33 cellular contexts compared by ENCODE assay signal in genomic region chr5:6439588-6440550, GRCh38. TPM values are rescaled to one million over a fixed set of nuclear protein-coding genes. Genes with fewer than 3 reads are reported as not detected.
DNase-seq lines count a peak whose midpoint lies in the region; ATAC-seq, FAIRE-seq and TF ChIP-seq lines count a peak whose summit lies in the region.
"Had no signal": no experiment of that assay in that cellular context is flagged by ENCODE, and none has a peak within 500 bp of the region (broad histone marks: within the 10 kb centered on the region; RNA-seq: fewer than 3 reads in every experiment).

No MANE protein-coding gene starts in this region.

- ATAC-seq in CD4-positive, alpha-beta T cell (ENCODE audit: poor library complexity): no peak
- ATAC-seq: activated T-helper 17 cell treated with anti-CD3 and anti-CD28 coated beads, Interleukin-2, amount 50 U/mL, for 72 hours; gastroesophageal sphincter; HCT116; natural killer cell treated with Interleukin-12 subunit alpha and Interleukin-12 subunit beta and Interleukin-15 and Interleukin-18, amount 100 ng/mL, for 72 hours; Panc1 had no signal

- H2AFZ ChIP-seq in keratinocyte (ENCODE audit: control insufficient read depth, low read length): no peak overlapping the region

- DNase-seq in A172 (ENCODE audit: low spot score): peak; percentile 77
- peak; percentile 8 for DNase-seq in ELR (ENCODE audit: low read depth)
- DNase-seq in RPMI7951 (ENCODE audit: low read depth): peak; percentile 66
- no peak for DNase-seq in keratinocyte (ENCODE audit: low read depth, low spot score)
- DNase-seq in HCEC 1CT: no peak
- no peak for DNase-seq in activated CD4-positive, alpha-beta T cell treated with anti-CD3 and anti-CD28 coated beads, Interleukin-2, amount 10 ng/mL, durations not matched to agents 7 days and 5 days
- no peak for DNase-seq in CD4-positive, alpha-beta T cell
- no peak for DNase-seq in osteocyte (ENCODE audit: extremely low spot score, unreplicated experiment)
- DNase-seq: ACHN; activated CD4-positive, alpha-beta memory T cell treated with anti-CD3 and anti-CD28 coated beads for 36 hours; activated naive CD4-positive, alpha-beta T cell treated with anti-CD3 and anti-CD28 coated beads, Interleukin-2, amount 50 U/mL, for 16 hours; amniotic stem cell; hypothalamus; IMR-90; NCI-H1105 treated with DMSO at 0.1 percent for 48 hours; NCI-H2081; NCI-H2227 treated with DMSO at 0.1 percent for 48 hours; NCI-H526 treated with DMSO at 0.1 percent for 48 hours; small intestine; stimulated activated CD4-positive, alpha-beta T cell treated with anti-CD3 and anti-CD28 coated beads, Interleukin-2, amount 100 ng/mL, for 24 hours; transverse colon had no signal

- peak; percentile 9 for FAIRE-seq in keratinocyte (lab: Jason Lieb, UNC)
- FAIRE-seq: GM18507, small intestine had no signal

- CTCF ChIA-PET in activated CD4-positive, alpha-beta T cell treated with anti-CD3 and anti-CD28 coated beads, Interleukin-2, amount 10 ng/mL, durations not matched to agents 7 days and 5 days (lab: Charles Lee): interaction anchor here (1.3 kb wide), 1 partner anchor 34 kb away, joined by 3 read pairs; no protein-coding TSS in a partner anchor
- CTCF ChIA-PET in CD4-positive, alpha-beta T cell (lab: Charles Lee): no interaction called here

- no peaks in the 10 kb centered on the region for H4K20me1 ChIP-seq in keratinocyte (ENCODE audit: control insufficient read depth, extremely low read depth, insufficient read depth, low read length)
- H4K20me1 ChIP-seq: BLaER1 had no signal

- POLR2A ChIA-PET in activated CD4-positive, alpha-beta T cell treated with anti-CD3 and anti-CD28 coated beads, Interleukin-2, amount 10 ng/mL, durations not matched to agents 7 days and 5 days (lab: Charles Lee): no interaction called here
- POLR2A ChIA-PET in CD4-positive, alpha-beta T cell (lab: Charles Lee): no interaction called here

- peaks cover 36% of the 10 kb centered on the region for H3K27me3 Mint-ChIP-seq in activated CD4-positive, alpha-beta T cell treated with anti-CD3 and anti-CD28 coated beads, Interleukin-2, amount 10 ng/mL, durations not matched to agents 7 days and 5 days
- peaks cover 75% of the 10 kb centered on the region for H3K27me3 Mint-ChIP-seq in CD4-positive, alpha-beta T cell
- peaks cover 16% of the 10 kb centered on the region for H3K27me3 Mint-ChIP-seq in osteocyte (ENCODE audit: unreplicated experiment)

- peak overlapping the region; percentile 1 for H3K4me2 ChIP-seq in keratinocyte (ENCODE audit: control insufficient read depth, extremely low read depth, insufficient read depth, low read depth, low read length)
- H3K4me2 ChIP-seq: BLaER1 had no signal

- H3K4me1 ChIP-seq in keratinocyte (ENCODE audit: control insufficient read depth, extremely low read depth, insufficient read depth, low read length): peaks cover 5% of the 10 kb centered on the region
- H3K4me1 ChIP-seq: BLaER1, gastroesophageal sphincter, SJSA1, transverse colon had no signal

- no peak overlapping the region for H3K4me3 Mint-ChIP-seq in activated CD4-positive, alpha-beta T cell treated with anti-CD3 and anti-CD28 coated beads, Interleukin-2, amount 10 ng/mL, durations not matched to agents 7 days and 5 days
- no peak overlapping the region for H3K4me3 Mint-ChIP-seq in CD4-positive, alpha-beta T cell
- no peak overlapping the region for H3K4me3 Mint-ChIP-seq in osteocyte (ENCODE audit: unreplicated experiment)
- H3K4me3 Mint-ChIP-seq: activated CD4-positive, alpha-beta memory T cell treated with anti-CD3 and anti-CD28 coated beads for 36 hours; activated T-helper 17 cell treated with anti-CD3 and anti-CD28 coated beads, Interleukin-2, amount 50 U/mL, for 72 hours; natural killer cell treated with Interleukin-12 subunit alpha and Interleukin-12 subunit beta and Interleukin-15 and Interleukin-18, amount 100 ng/mL, for 72 hours; T-helper 1 cell treated with Interleukin-12 subunit alpha and Interleukin-12 subunit beta and Interleukin-4 antibody, amounts not matched to agents 30 μg/mL and 1 μg/mL, for 36 hours had no signal

- H3K9ac ChIP-seq in keratinocyte (ENCODE audit: control insufficient read depth, extremely low read depth, insufficient read depth, low read length): no peak overlapping the region
- H3K9ac ChIP-seq: BLaER1 had no signal

- intact Hi-C loops in CD4-positive, alpha-beta T cell (cut with DNase I, micrococcal nuclease): loop anchor here in 1 of 2 experiments (5.0 kb wide), 1 partner anchor 148 kb away; no protein-coding TSS in a partner anchor

- H3K9me3 ChIP-seq in keratinocyte (ENCODE audit: control insufficient read depth, low read depth, low read length): no peaks in the 10 kb centered on the region
- H3K9me3 ChIP-seq in CD4-positive, alpha-beta T cell (ENCODE audit: control insufficient read depth, low read length): no peaks in the 10 kb centered on the region
- H3K9me3 ChIP-seq: SJSA1, transverse colon had no signal

- H3K27ac Mint-ChIP-seq in activated CD4-positive, alpha-beta T cell treated with anti-CD3 and anti-CD28 coated beads, Interleukin-2, amount 10 ng/mL, durations not matched to agents 7 days and 5 days: no peak overlapping the region
- no peak overlapping the region for H3K27ac Mint-ChIP-seq in CD4-positive, alpha-beta T cell
- H3K27ac Mint-ChIP-seq in osteocyte (ENCODE audit: unreplicated experiment): no peak overlapping the region
- H3K27ac Mint-ChIP-seq: activated CD4-positive, alpha-beta memory T cell treated with anti-CD3 and anti-CD28 coated beads for 36 hours; activated T-helper 17 cell treated with anti-CD3 and anti-CD28 coated beads, Interleukin-2, amount 50 U/mL, for 72 hours; natural killer cell treated with Interleukin-12 subunit alpha and Interleukin-12 subunit beta and Interleukin-15 and Interleukin-18, amount 100 ng/mL, for 72 hours; T-helper 1 cell treated with Interleukin-12 subunit alpha and Interleukin-12 subunit beta and Interleukin-4 antibody, amounts not matched to agents 30 μg/mL and 1 μg/mL, for 36 hours had no signal

- H3K9me3 Mint-ChIP-seq in activated CD4-positive, alpha-beta T cell treated with anti-CD3 and anti-CD28 coated beads, Interleukin-2, amount 10 ng/mL, durations not matched to agents 7 days and 5 days: peaks cover 2% of the 10 kb centered on the region
- peaks cover 2% of the 10 kb centered on the region for H3K9me3 Mint-ChIP-seq in CD4-positive, alpha-beta T cell
- H3K9me3 Mint-ChIP-seq in osteocyte (ENCODE audit: unreplicated experiment): peaks cover 6% of the 10 kb centered on the region
- H3K9me3 Mint-ChIP-seq: activated T-helper 17 cell treated with anti-CD3 and anti-CD28 coated beads, Interleukin-2, amount 50 U/mL, for 72 hours; T-helper 1 cell treated with Interleukin-12 subunit alpha and Interleukin-12 subunit beta and Interleukin-4 antibody, amounts not matched to agents 30 μg/mL and 1 μg/mL, for 36 hours had no signal

- dilution Hi-C loops in keratinocyte (cut with MboI; ENCODE audit: extremely low pct_ligation_motif_present, low sequenced_read_pairs): no loop called here

- no peak overlapping the region for H3K4me3 ChIP-seq in keratinocyte (ENCODE audit: control insufficient read depth in 2 of 3, extremely low read depth in 1 of 3, insufficient read depth in 2 of 3, low read depth in 1 of 3, low read length in 3 of 3)
- H3K4me3 ChIP-seq: BLaER1, cardiac muscle cell, gastroesophageal sphincter, SJSA1, transverse colon had no signal

- H3K9me1 ChIP-seq in keratinocyte (ENCODE audit: control insufficient read depth, extremely low read depth, insufficient read depth, low read length): no peaks in the 10 kb centered on the region

- H3K36me3 ChIP-seq in keratinocyte (ENCODE audit: control insufficient read depth in 2 of 2, extremely low read depth in 1 of 2, insufficient read depth in 2 of 2, low read length in 2 of 2): no peaks in the 10 kb centered on the region
- H3K36me3 ChIP-seq: BLaER1, cardiac muscle cell, gastroesophageal sphincter, SJSA1, transverse colon had no signal

- no peaks in the 10 kb centered on the region for H3K27me3 ChIP-seq in keratinocyte (ENCODE audit: control insufficient read depth, extremely low read depth, insufficient read depth, low read length)
- H3K27me3 ChIP-seq in CD4-positive, alpha-beta T cell (ENCODE audit: control insufficient read depth, insufficient read depth, low read length): peaks cover 6% of the 10 kb centered on the region
- H3K27me3 ChIP-seq: BLaER1, transverse colon had no signal

- no peaks in the 10 kb centered on the region for H3K79me2 ChIP-seq in keratinocyte (ENCODE audit: control insufficient read depth, insufficient read depth, low read length)

- H3K4me1 Mint-ChIP-seq in activated CD4-positive, alpha-beta T cell treated with anti-CD3 and anti-CD28 coated beads, Interleukin-2, amount 10 ng/mL, durations not matched to agents 7 days and 5 days: no peaks in the 10 kb centered on the region
- H3K4me1 Mint-ChIP-seq in CD4-positive, alpha-beta T cell (ENCODE audit: low read depth): no peaks in the 10 kb centered on the region
- H3K4me1 Mint-ChIP-seq in osteocyte (ENCODE audit: unreplicated experiment): no peaks in the 10 kb centered on the region
- H3K4me1 Mint-ChIP-seq: activated T-helper 17 cell treated with anti-CD3 and anti-CD28 coated beads, Interleukin-2, amount 50 U/mL, for 72 hours had no signal

- H3K36me3 Mint-ChIP-seq in activated CD4-positive, alpha-beta T cell treated with anti-CD3 and anti-CD28 coated beads, Interleukin-2, amount 10 ng/mL, durations not matched to agents 7 days and 5 days (ENCODE audit: low read depth): no peaks in the 10 kb centered on the region
- no peaks in the 10 kb centered on the region for H3K36me3 Mint-ChIP-seq in CD4-positive, alpha-beta T cell (ENCODE audit: low read depth)
- H3K36me3 Mint-ChIP-seq in osteocyte (ENCODE audit: unreplicated experiment): no peaks in the 10 kb centered on the region
- H3K36me3 Mint-ChIP-seq: activated CD4-positive, alpha-beta memory T cell treated with anti-CD3 and anti-CD28 coated beads for 36 hours; natural killer cell treated with Interleukin-12 subunit alpha and Interleukin-12 subunit beta and Interleukin-15 and Interleukin-18, amount 100 ng/mL, for 72 hours had no signal

- TF ChIP-seq CTCF in keratinocyte (optimal IDR thresholded peaks at IDR 0.05 in 1 of 3, IDR thresholded peaks at IDR 0.05 in 1 of 3, conservative IDR thresholded peaks at IDR 0.05 in 1 of 3; ENCODE audit: extremely low read depth in 1 of 3, insufficient read depth in 2 of 3, low read length in 3 of 3) (no peak), osteocyte (IDR thresholded peaks at IDR 0.05) (no peak)
- no peak for TF ChIP-seq CTCF in CD4-positive, alpha-beta T cell (IDR thresholded peaks at IDR 0.05)

- no peak overlapping the region for H3K27ac ChIP-seq in keratinocyte (ENCODE audit: control insufficient read depth, insufficient read depth, low read length)
- no peak overlapping the region for H3K27ac ChIP-seq in CD4-positive, alpha-beta T cell (ENCODE audit: low read depth, low read length)
- H3K27ac ChIP-seq: BLaER1, cardiac muscle cell, gastroesophageal sphincter, SJSA1, transverse colon had no signal

RNA-seq across cellular contexts. Expression of gene UBE2QL1, which starts 8.8 kb away (rescaled TPM):
- total RNA-seq in A172 (2014; rRNA removed; shearing (Covaris generic)): 0.65 and 1.9 TPM in 2 replicates
- 0.24 and 0.49 TPM in 2 replicates for total RNA-seq in RPMI7951 (2014; rRNA removed; shearing (Covaris generic))
- not detected in 3 replicates for polyA plus RNA-seq in keratinocyte
- not detected for polyA plus RNA-seq in keratinocyte (2011; ENCODE audit: low read depth)
- polyA plus RNA-seq in keratinocyte (2011; cell fraction: cytosol; rRNA removed): 0.01 TPM in 1 of 2 replicates, not detected in the other
- not detected in 2 replicates for polyA plus RNA-seq in keratinocyte (2011; cell fraction: nucleus; rRNA removed)
- polyA plus RNA-seq in keratinocyte (2012; ENCODE audit: low replicate concordance): 0.03 TPM in 1 of 2 replicates, not detected in the other
- polyA minus RNA-seq in keratinocyte: 0.20 TPM in 1 of 3 replicates, not detected in the others
- polyA minus RNA-seq in keratinocyte (2011; cell fraction: cytosol; rRNA and poly(A)+ RNA removed): not detected
- not detected in 2 replicates for polyA minus RNA-seq in keratinocyte (2011; cell fraction: nucleus; rRNA and poly(A)+ RNA removed)
- total RNA-seq in activated CD4-positive, alpha-beta T cell treated with anti-CD3 and anti-CD28 coated beads, Interleukin-2, amount 10 ng/mL, durations not matched to agents 7 days and 5 days: not detected
- under 1 TPM; 0.33 to 0.45 TPM for total RNA-seq in CD4-positive, alpha-beta T cell
- total RNA-seq in osteocyte: not detected in 2 replicates
- total RNA-seq: activated CD4-positive, alpha-beta memory T cell treated with anti-CD3 and anti-CD28 coated beads for 36 hours; activated T-helper 17 cell treated with anti-CD3 and anti-CD28 coated beads, Interleukin-2, amount 50 U/mL, for 72 hours; IMR-90; mononuclear cell; natural killer cell treated with Interleukin-12 subunit alpha and Interleukin-12 subunit beta and Interleukin-15 and Interleukin-18, amount 100 ng/mL, for 72 hours; renal cortical epithelial cell; SJSA1 had no signal
- polyA plus RNA-seq: IMR-90 had no signal

Comparison
In these comparisons a context has a peak if more than half of its experiments do, and no peak if none do; other contexts are left out.
1. DNase-seq: peak in A172 (single experiment), ELR (single experiment) and RPMI7951 (single experiment); none in keratinocyte (single experiment), HCEC 1CT (single experiment), activated CD4-positive, alpha-beta T cell treated with anti-CD3 and anti-CD28 coated beads, Interleukin-2, amount 10 ng/mL, durations not matched to agents 7 days and 5 days (single experiment), CD4-positive, alpha-beta T cell (0 of 10) and osteocyte (single experiment).